9 cellular contexts compared by ENCODE assay signal in genomic region chr2:125796784-125797183, GRCh38.
"Had no signal": no experiment of that assay in that cellular context is flagged by ENCODE, and none has a peak within 500 bp of the region (broad histone marks: within the 10 kb centered on the region; RNA-seq: fewer than 3 reads in every experiment).

No MANE protein-coding gene starts in this region.

- H3K27ac ChIP-seq: HL-60, KMS-11 had no signal

- ATAC-seq: GM23338 had no signal

- H3K4me3 ChIP-seq: GM23338 had no signal

- H3K4me2 ChIP-seq: GM23338, KMS-11 had no signal

- H3K9ac ChIP-seq: KMS-11 had no signal

- H2AFZ ChIP-seq: GM23338 had no signal

- DNase-seq: H9, HCEC 1CT, IMR-90, KBM-7 had no signal

- FAIRE-seq: H1, H54 had no signal
